In the genomic region with DNA sequence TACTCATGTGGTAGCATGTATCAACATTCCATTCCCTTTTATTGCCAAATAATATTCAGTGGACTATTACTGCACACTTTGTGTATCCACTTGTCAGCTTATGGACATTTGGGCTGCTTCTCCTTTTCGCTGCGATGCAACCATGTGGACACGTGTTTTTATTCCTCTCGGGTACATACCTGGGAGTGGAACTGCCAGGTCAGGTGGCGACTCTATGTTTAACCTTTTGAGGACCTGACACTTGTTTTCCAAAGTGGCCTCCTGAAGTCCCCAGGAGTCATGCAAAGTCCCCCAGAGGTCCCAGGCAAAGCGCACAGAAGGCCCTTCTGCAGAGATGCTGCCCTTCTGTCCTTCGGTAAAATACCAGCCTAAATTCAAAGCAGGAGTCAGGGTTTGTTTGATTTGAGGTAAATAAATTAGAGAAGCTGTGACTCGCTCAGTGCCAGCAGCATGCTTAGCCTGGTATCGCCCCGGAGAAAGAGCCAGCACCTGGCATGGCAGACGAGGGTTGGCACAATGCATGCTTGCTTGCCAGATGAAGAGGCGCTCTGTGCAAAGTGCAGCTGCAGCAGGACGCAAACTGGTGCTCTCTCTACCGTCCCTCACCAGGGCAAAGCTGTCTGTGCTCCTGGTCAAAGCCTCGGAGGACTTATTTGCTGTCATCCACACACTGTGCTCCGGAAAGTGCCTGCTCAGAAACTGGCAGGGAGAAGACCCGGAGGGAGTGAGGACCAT, we compare ENCODE assay signal across 1 cellular context.
TF ChIP-seq lines count a peak whose summit lies in the region.

No MANE protein-coding gene starts in this region.

TF ChIP-seq in H1, 55 proteins besides CTCF, POLR2A, EP300 and RAD21:
- TF ChIP-seq, protein P1, sequence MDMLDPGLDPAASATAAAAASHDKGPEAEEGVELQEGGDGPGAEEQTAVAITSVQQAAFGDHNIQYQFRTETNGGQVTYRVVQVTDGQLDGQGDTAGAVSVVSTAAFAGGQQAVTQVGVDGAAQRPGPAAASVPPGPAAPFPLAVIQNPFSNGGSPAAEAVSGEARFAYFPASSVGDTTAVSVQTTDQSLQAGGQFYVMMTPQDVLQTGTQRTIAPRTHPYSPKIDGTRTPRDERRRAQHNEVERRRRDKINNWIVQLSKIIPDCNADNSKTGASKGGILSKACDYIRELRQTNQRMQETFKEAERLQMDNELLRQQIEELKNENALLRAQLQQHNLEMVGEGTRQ (IDR thresholded peaks at IDR 0.05; ENCODE audit: low read length) = no peak
- TF ChIP-seq ZNF274 (IDR thresholded peaks at IDR 0.05; ENCODE audit: borderline replicate concordance, extremely low read depth, low read length) = no peak
- no peak for TF ChIP-seq CHD2 (IDR thresholded peaks at IDR 0.05; ENCODE audit: low read length)
- no peak for TF ChIP-seq BRCA1 (IDR thresholded peaks at IDR 0.05; ENCODE audit: low read depth, low read length)
- no peak for TF ChIP-seq GABPA (IDR thresholded peaks at IDR 0.05; ENCODE audit: borderline replicate concordance, insufficient read depth, low read length)
- no peak for TF ChIP-seq SRF (IDR thresholded peaks at IDR 0.05; ENCODE audit: low read depth, low read length)
- TF ChIP-seq RXRA (IDR thresholded peaks at IDR 0.05; ENCODE audit: insufficient read depth, low read depth, low read length) = no peak
- no peak for TF ChIP-seq EZH2 (IDR thresholded peaks at IDR 0.05; ENCODE audit: low read depth, low read length, severe bottlenecking)
- no peak for TF ChIP-seq PHF8 (conservative IDR thresholded peaks at IDR 0.05; ENCODE audit: low read depth, low read length)
- no peak for TF ChIP-seq JUND (IDR thresholded peaks at IDR 0.05; ENCODE audit: low read length)
- no peak for TF ChIP-seq TAF7 (optimal IDR thresholded peaks at IDR 0.05; ENCODE audit: borderline replicate concordance, low read depth, low read length)
- no peak for TF ChIP-seq FOSL1 (IDR thresholded peaks at IDR 0.05; ENCODE audit: insufficient read depth, low read depth, low read length)
